1 cellular context compared by ENCODE assay signal in genomic region chr18:5967666-5968065, GRCh38.
TF ChIP-seq lines count a peak whose summit lies in the region.

No MANE protein-coding gene starts in this region.

TF ChIP-seq in GM12878, 131 proteins besides CTCF, POLR2A, EP300 and RAD21:
- TF ChIP-seq DPF2 (IDR thresholded peaks at IDR 0.05), result no peak
